1 cellular context compared by ENCODE assay signal in genomic region chr7:38190010-38190409, GRCh38.
TF ChIP-seq lines count a peak whose summit lies in the region.

No MANE protein-coding gene starts in this region.

TF ChIP-seq in GM12878, 131 proteins besides CTCF, POLR2A, EP300 and RAD21 (continued from another document):
- TF ChIP-seq BCLAF1 (IDR thresholded peaks at IDR 0.05), result no peak
- no peak for TF ChIP-seq TCF7 (IDR thresholded peaks at IDR 0.05; ENCODE audit: borderline replicate concordance)
- no peak for TF ChIP-seq SREBF2 (IDR thresholded peaks at IDR 0.05; ENCODE audit: low read length)
- no peak for TF ChIP-seq HSF1 (IDR thresholded peaks at IDR 0.05; ENCODE audit: low read depth, low read length)
TF ChIP-seq in GM12878: peak in this region for 0.
